ENCODE assay signal across 8 cellular contexts in genomic region chr18:54149078-54149697, GRCh38.
DNase-seq lines count a peak whose midpoint lies in the region; ATAC-seq and TF ChIP-seq lines count a peak whose summit lies in the region.

No MANE protein-coding gene starts in this region.

- H3K27me3 Mint-ChIP-seq in T-helper 2 cell treated with Interferon-gamma antibody and Interleukin-4, amounts not matched to agents 5 μg/mL and 100 μg/mL, for 36 hours (ENCODE audit: low read depth), result no peaks in the 10 kb centered on the region

- peak overlapping the region; percentile 48 for H3K4me3 Mint-ChIP-seq in T-helper 2 cell treated with Interferon-gamma antibody and Interleukin-4, amounts not matched to agents 5 μg/mL and 100 μg/mL, for 36 hours

- peaks cover 22% of the 10 kb centered on the region for H3K4me1 Mint-ChIP-seq in T-helper 2 cell treated with Interferon-gamma antibody and Interleukin-4, amounts not matched to agents 5 μg/mL and 100 μg/mL, for 36 hours (ENCODE audit: low read depth)

- no peak for TF ChIP-seq CTCF in epithelial cell of esophagus (IDR thresholded peaks at IDR 0.05; ENCODE audit: insufficient read depth, low read depth, low read length, missing control alignments)

- no peaks in the 10 kb centered on the region for H3K9me3 Mint-ChIP-seq in T-helper 2 cell treated with Interferon-gamma antibody and Interleukin-4, amounts not matched to agents 5 μg/mL and 100 μg/mL, for 36 hours

- peak overlapping the region; percentile 84 for H3K27ac Mint-ChIP-seq in T-helper 2 cell treated with Interferon-gamma antibody and Interleukin-4, amounts not matched to agents 5 μg/mL and 100 μg/mL, for 36 hours

- peaks cover 19% of the 10 kb centered on the region for H3K36me3 Mint-ChIP-seq in T-helper 2 cell treated with Interferon-gamma antibody and Interleukin-4, amounts not matched to agents 5 μg/mL and 100 μg/mL, for 36 hours (ENCODE audit: low read depth)

- ATAC-seq in HG02973 (IDR thresholded peaks at IDR 0.05; ENCODE audit: unreplicated experiment), result peak; percentile 50

- DNase-seq in activated CD4-positive, alpha-beta T cell treated with anti-CD3 and anti-CD28 coated beads for 24 hours (ENCODE audit: low read depth in 2 of 2), result peak; percentile 41 to 56
- no peak for DNase-seq in activated CD4-positive, alpha-beta T cell treated with anti-CD3 and anti-CD28 coated beads for 1 hour
- peak; percentile 64 for DNase-seq in T-helper 2 cell treated with Interferon-gamma antibody and Interleukin-4, amounts not matched to agents 5 μg/mL and 100 μg/mL, for 36 hours (ENCODE audit: low spot score)
- peak; percentile 93 for DNase-seq in epithelial cell of esophagus (ENCODE audit: low read depth)
- DNase-seq in smooth muscle cell of the brain vasculature (ENCODE audit: low read depth, low spot score), result peak; percentile 61
- DNase-seq in RPMI8226, result no peak
- DNase-seq in NCI-H1436 treated with DMSO at 0.1 percent for 48 hours (lab: John Stamatoyannopoulos, UW), result no peak

- H3K4me3 ChIP-seq in epithelial cell of esophagus (ENCODE audit: low read length), result no peak overlapping the region

Comparison
In these comparisons a context has a peak if more than half of its experiments do, and no peak if none do; other contexts are left out.
1. DNase-seq: peak in activated CD4-positive, alpha-beta T cell treated with anti-CD3 and anti-CD28 coated beads for 24 hours (2 of 2), T-helper 2 cell treated with Interferon-gamma antibody and Interleukin-4, amounts not matched to agents 5 μg/mL and 100 μg/mL, for 36 hours (single experiment), epithelial cell of esophagus (single experiment) and smooth muscle cell of the brain vasculature (single experiment); none in activated CD4-positive, alpha-beta T cell treated with anti-CD3 and anti-CD28 coated beads for 1 hour (single experiment), RPMI8226 (single experiment) and NCI-H1436 treated with DMSO at 0.1 percent for 48 hours (single experiment).